ENCODE assay signal across 8 cellular contexts in genomic region chr14:106011631-106012360, GRCh38.
DNase-seq lines count a peak whose midpoint lies in the region; ATAC-seq and TF ChIP-seq lines count a peak whose summit lies in the region.
"Not testable (repeated sequence)": the region's sequence is repeated elsewhere in the genome, so short reads cannot be mapped to it uniquely, and the experiment has no call there.

No MANE protein-coding gene starts in this region.

- not testable (repeated sequence) for H3K4me3 ChIP-seq in AG09309 (ENCODE audit: control insufficient read depth, low read depth, low read length); GM12875 (ENCODE audit: low read depth, low read length)

- H3K27me3 Mint-ChIP-seq in activated naive CD4-positive, alpha-beta T cell treated with anti-CD3 and anti-CD28 coated beads, Interleukin-2, amount 10 ng/mL, durations not matched to agents 7 days and 5 days = not testable (repeated sequence)

- intact Hi-C loops in left colon (cut with DNase I, micrococcal nuclease) = not testable (repeated sequence)

- ATAC-seq in left colon = peak; percentile 45

- peak overlapping the region; percentile 66 for H3K27ac Mint-ChIP-seq in activated naive CD4-positive, alpha-beta T cell treated with anti-CD3 and anti-CD28 coated beads, Interleukin-2, amount 10 ng/mL, durations not matched to agents 7 days and 5 days

- peaks cover 60% of the 10 kb centered on the region for H3K4me1 Mint-ChIP-seq in activated naive CD4-positive, alpha-beta T cell treated with anti-CD3 and anti-CD28 coated beads, Interleukin-2, amount 10 ng/mL, durations not matched to agents 7 days and 5 days

- not testable (repeated sequence) for DNase-seq in AG09309 (ENCODE audit: low read depth)
- DNase-seq in MV-4-11 (lab: John Stamatoyannopoulos, UW) (peak; percentile 63), OCI-M1 (lab: John Stamatoyannopoulos, UW) (peak; percentile 78), left colon (peak in 1 of 2 donors; percentile 83)
- DNase-seq in activated CD4-positive, alpha-beta T cell treated with anti-CD3 and anti-CD28 coated beads for 48 hours = peak; percentile 87
- peak; percentile 77 for DNase-seq in activated naive CD4-positive, alpha-beta T cell treated with anti-CD3 and anti-CD28 coated beads, Interleukin-2, amount 10 ng/mL, durations not matched to agents 7 days and 5 days
- DNase-seq in stimulated activated CD4-positive, alpha-beta T cell treated with anti-CD3 and anti-CD28 coated beads, TNF-alpha, amount 100 ng/mL, for 1 hour (ENCODE audit: low read depth in 3 of 3, low spot score in 1 of 3) = peak; percentile 58 to 73 (median 66)

- peak; percentile 30 for TF ChIP-seq CTCF in AG09309 (IDR thresholded peaks at IDR 0.05; ENCODE audit: control insufficient read depth, insufficient read depth, low read depth, low read length, missing control alignments)
- TF ChIP-seq CTCF in GM12875 (IDR thresholded peaks at IDR 0.05; ENCODE audit: borderline replicate concordance, insufficient read depth, low read depth, low read length) = peak; percentile 68

- H3K9me3 Mint-ChIP-seq in activated naive CD4-positive, alpha-beta T cell treated with anti-CD3 and anti-CD28 coated beads, Interleukin-2, amount 10 ng/mL, durations not matched to agents 7 days and 5 days = not testable (repeated sequence)

- CTCF ChIA-PET in activated naive CD4-positive, alpha-beta T cell treated with anti-CD3 and anti-CD28 coated beads, Interleukin-2, amount 10 ng/mL, durations not matched to agents 7 days and 5 days (lab: Charles Lee) = interaction anchor here (0.7 to 5.8 kb wide), 6 partner anchors 11 to 83 kb away, joined by 3 to 45 read pairs (median 4); no protein-coding TSS in a partner anchor

- H3K4me3 Mint-ChIP-seq in activated naive CD4-positive, alpha-beta T cell treated with anti-CD3 and anti-CD28 coated beads, Interleukin-2, amount 10 ng/mL, durations not matched to agents 7 days and 5 days = not testable (repeated sequence)

- not testable (repeated sequence) for H3K36me3 Mint-ChIP-seq in activated naive CD4-positive, alpha-beta T cell treated with anti-CD3 and anti-CD28 coated beads, Interleukin-2, amount 10 ng/mL, durations not matched to agents 7 days and 5 days
